8 cellular contexts compared by ENCODE assay signal in the genomic region with DNA sequence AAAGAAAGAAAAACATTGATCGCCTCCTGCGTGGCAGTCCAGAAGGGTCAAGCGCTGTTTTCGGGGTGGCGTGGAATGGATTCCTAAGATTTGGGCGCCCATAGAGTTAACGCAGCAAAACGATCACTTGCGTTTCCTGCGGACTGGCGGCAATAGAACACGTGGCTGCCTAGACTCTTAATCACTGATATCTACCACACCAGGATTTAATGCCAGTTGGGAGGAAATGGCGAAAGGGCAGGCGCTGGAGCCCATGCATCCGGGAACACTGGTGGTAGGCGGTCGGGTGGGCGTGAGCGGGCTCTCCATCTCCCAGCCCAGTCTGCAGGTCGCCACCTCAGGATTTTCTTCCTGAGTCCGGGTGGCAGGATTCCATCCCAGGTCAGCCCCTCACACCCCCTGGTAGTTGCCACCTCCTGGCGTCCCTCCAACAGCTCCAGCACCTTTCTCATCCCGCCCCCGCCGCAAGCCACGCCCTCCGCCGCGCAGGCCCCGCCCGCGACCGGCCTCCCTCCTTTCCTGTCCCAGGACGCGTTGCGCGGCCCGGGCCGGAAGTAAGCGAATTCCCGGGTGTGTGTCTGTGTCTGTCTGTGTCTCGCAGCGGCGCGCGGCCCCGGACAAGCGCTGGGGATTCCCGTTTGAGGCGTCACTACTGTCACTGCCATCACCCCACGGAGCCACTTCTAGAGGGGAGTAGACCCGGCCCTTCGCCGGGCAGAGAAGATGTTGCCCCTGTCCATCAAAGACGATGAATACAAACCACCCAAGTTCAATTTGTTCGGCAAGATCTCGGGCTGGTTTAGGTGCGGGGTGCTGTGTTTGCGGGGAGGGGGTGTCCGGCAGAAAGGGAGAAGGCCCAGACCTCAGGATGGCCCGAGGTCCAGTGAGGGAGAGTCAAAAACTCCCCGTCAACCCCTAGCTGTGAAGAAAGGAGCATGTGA. TPM values are rescaled to one million over a fixed set of nuclear protein-coding genes. Genes with fewer than 3 reads are reported as not detected.
DNase-seq lines count a peak whose midpoint lies in the region; ATAC-seq and TF ChIP-seq lines count a peak whose summit lies in the region.

Gene SLC30A7, plus strand, starts transcription at position 551 of the 941 bp plus-strand sequence. Its CDS starts 173 bp downstream, at position 724.

- H3K27ac ChIP-seq in mucosa of rectum (ENCODE audit: low read depth in 2 of 2, low read length in 2 of 2) = peak within 1 kb of the TSS; percentile 93 to 96

- TF ChIP-seq POLR2A in erythroblast (IDR thresholded peaks at IDR 0.05; ENCODE audit: low read length) = peak; percentile 89

- no peak for TF ChIP-seq RAD21 in Ishikawa (IDR thresholded peaks at IDR 0.05; ENCODE audit: low read depth)

- H3K9me3 ChIP-seq in mucosa of rectum (ENCODE audit: control insufficient read depth in 2 of 2, low read length in 2 of 2) = no peaks in the 10 kb centered on the region

- H3K4me1 Mint-ChIP-seq in activated T-cell treated with anti-CD3 and anti-CD28 coated beads, Interleukin-2, amount 50 U/mL, for 24 hours (ENCODE audit: low read depth) = peaks cover 62% of the 10 kb centered on the region

- H3K27me3 Mint-ChIP-seq in activated T-cell treated with anti-CD3 and anti-CD28 coated beads, Interleukin-2, amount 50 U/mL, for 24 hours = no peaks in the 10 kb centered on the region

- ATAC-seq in GM21619 (IDR thresholded peaks at IDR 0.05; ENCODE audit: unreplicated experiment) = peak; percentile 77

- H3K27ac Mint-ChIP-seq in activated T-cell treated with anti-CD3 and anti-CD28 coated beads, Interleukin-2, amount 50 U/mL, for 24 hours = peak within 1 kb of the TSS; percentile 99

- peak within 1 kb of the TSS; percentile 98 for H3K4me3 Mint-ChIP-seq in activated T-cell treated with anti-CD3 and anti-CD28 coated beads, Interleukin-2, amount 50 U/mL, for 24 hours

- peak within 1 kb of the TSS; percentile 89 to 94 for H3K4me3 ChIP-seq in mucosa of rectum (ENCODE audit: low read length in 2 of 2)

- DNase-seq in DMS53 (lab: John Stamatoyannopoulos, UW) (peak; percentile 100), erythroblast (lab: John Stamatoyannopoulos, UW) (peak; percentile 91 to 94)
- DNase-seq in activated T-cell treated with anti-CD3 and anti-CD28 coated beads, Interleukin-2, amount 50 U/mL, for 24 hours = peak; percentile 99
- DNase-seq in stimulated activated CD8-positive, alpha-beta memory T cell treated with anti-CD3 and anti-CD28 coated beads, Interleukin-4, amount 100 ng/mL, for 4 hours (ENCODE audit: low read depth in 2 of 2, low spot score in 1 of 2) = peak; percentile 92 to 96

- H3K27me3 ChIP-seq in mucosa of rectum (ENCODE audit: control insufficient read depth in 2 of 2, insufficient read depth in 2 of 2, low read length in 2 of 2) = no peaks in the 10 kb centered on the region

- peaks cover 71% of the 10 kb centered on the region for H3K36me3 Mint-ChIP-seq in activated T-cell treated with anti-CD3 and anti-CD28 coated beads, Interleukin-2, amount 50 U/mL, for 24 hours (ENCODE audit: low read depth)

- H3K4me1 ChIP-seq in mucosa of rectum (ENCODE audit: control insufficient read depth in 2 of 2, insufficient read depth in 2 of 2, low read length in 2 of 2) = peaks cover 8 to 16% of the 10 kb centered on the region in 2 donors

- TF ChIP-seq EP300 in Ishikawa (IDR thresholded peaks at IDR 0.05; ENCODE audit: borderline replicate concordance) = 0 out of 2 replicates have a peak, but pooled peaks have one; percentile 36

- H3K9me3 Mint-ChIP-seq in activated T-cell treated with anti-CD3 and anti-CD28 coated beads, Interleukin-2, amount 50 U/mL, for 24 hours = peaks cover 5% of the 10 kb centered on the region

- H3K9ac ChIP-seq in mucosa of rectum (ENCODE audit: low read depth in 1 of 2, low read length in 2 of 2) = peak within 1 kb of the TSS; percentile 94

- peaks cover 0 to 12% of the 10 kb centered on the region in 2 donors for H3K36me3 ChIP-seq in mucosa of rectum (ENCODE audit: control insufficient read depth in 2 of 2, insufficient read depth in 2 of 2, low read length in 2 of 2)

TF ChIP-seq in Ishikawa, 13 proteins besides CTCF, POLR2A, EP300 and RAD21 (continues in another document):
- TF ChIP-seq TAF1 (IDR thresholded peaks at IDR 0.05; ENCODE audit: low read depth) (peak; percentile 81; the same call in 1 of the 2 replicates), YY1 (IDR thresholded peaks at IDR 0.05; ENCODE audit: low read depth) (no peak), CREB1 (IDR thresholded peaks at IDR 0.05; ENCODE audit: low read depth) (no peak), ZBTB7A (IDR thresholded peaks at IDR 0.05; ENCODE audit: low read depth) (peak; percentile 54; the same call in 1 of the 2 replicates), NFIC (IDR thresholded peaks at IDR 0.05) (peak; percentile 61; the same call in 1 of the 2 replicates), REST (IDR thresholded peaks at IDR 0.05; ENCODE audit: low read depth) (no peak), TCF12 (IDR thresholded peaks at IDR 0.05; ENCODE audit: low read depth) (no peak)
- TF ChIP-seq, protein P1, sequence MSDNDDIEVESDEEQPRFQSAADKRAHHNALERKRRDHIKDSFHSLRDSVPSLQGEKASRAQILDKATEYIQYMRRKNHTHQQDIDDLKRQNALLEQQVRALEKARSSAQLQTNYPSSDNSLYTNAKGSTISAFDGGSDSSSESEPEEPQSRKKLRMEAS (IDR thresholded peaks at IDR 0.05) = peak; percentile 91

TF ChIP-seq in PFSK-1, 5 proteins besides CTCF, POLR2A, EP300 and RAD21:
- TF ChIP-seq POLR2AphosphoS5 (IDR thresholded peaks at IDR 0.05; ENCODE audit: low read depth, low read length) = peak; percentile 77
- TF ChIP-seq SIN3A (IDR thresholded peaks at IDR 0.05; ENCODE audit: borderline replicate concordance, insufficient read depth, low read length) = peak; percentile 87; the same call in 1 of the 2 replicates
- peak; percentile 73; the same call in 1 of the 2 replicates for TF ChIP-seq TAF1 (IDR thresholded peaks at IDR 0.05; ENCODE audit: borderline replicate concordance, insufficient read depth, low read length)
- TF ChIP-seq REST (IDR thresholded peaks at IDR 0.05; ENCODE audit: insufficient read depth in 1 of 2, low read depth in 2 of 2, low read length in 2 of 2) = no peak
- peak; percentile 71 for TF ChIP-seq FOXP2 (optimal IDR thresholded peaks at IDR 0.05; ENCODE audit: borderline replicate concordance, extremely low read depth, extremely low read length, insufficient read depth)

RNA-seq across cellular contexts. Expression of gene SLC30A7, which starts in this region (rescaled TPM):
- 2.3 TPM for polyA plus RNA-seq in PFSK-1 (2012; ENCODE audit: insufficient read length, low read depth)

Comparison
In these comparisons a context has a peak if more than half of its experiments do, and no peak if none do; other contexts are left out.
1. Peak in every context shown above with its lines: DNase-seq, ATAC-seq, H3K4me3 ChIP-seq and H3K27ac ChIP-seq.